Comparison of ENCODE assay signal across 26 cellular contexts in the genomic region with DNA sequence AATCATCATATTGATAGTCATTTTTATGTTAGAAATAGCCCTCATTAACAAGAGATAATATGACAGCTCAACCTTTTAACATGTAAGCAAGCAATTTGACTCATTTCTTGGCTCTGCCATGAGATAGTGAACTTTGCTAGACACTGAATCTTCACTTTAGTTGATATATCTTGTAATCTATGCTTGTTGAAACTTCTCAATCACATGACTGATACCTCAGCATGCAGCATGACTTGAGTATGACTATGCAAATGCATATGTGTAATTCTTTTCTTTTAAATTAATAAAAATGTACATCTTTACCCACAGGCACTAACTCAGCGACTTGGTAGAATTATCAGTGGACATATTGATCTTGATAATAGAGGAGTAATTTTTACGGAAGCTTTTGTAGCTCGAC. TPM values are rescaled to one million over a fixed set of nuclear protein-coding genes. Genes with fewer than 3 reads are reported as not detected.
A peak's percentile ranks its signal among the peaks of the same experiment; 100 is the strongest.
DNase-seq lines count a peak whose midpoint lies in the region; ATAC-seq, FAIRE-seq and TF ChIP-seq lines count a peak whose summit lies in the region.
"Had no signal": no experiment of that assay in that cellular context is flagged by ENCODE, and none has a peak within 500 bp of the region (broad histone marks: within the 10 kb centered on the region; RNA-seq: fewer than 3 reads in every experiment).

No MANE protein-coding gene starts in this region.

- no peak for TF ChIP-seq RAD21 in GM12878 (IDR thresholded peaks at IDR 0.05; ENCODE audit: insufficient read depth, low read depth, low read length)

- H3K4me2 ChIP-seq in GM12878 (ENCODE audit: control insufficient read depth, insufficient read depth): no peak overlapping the region
- H3K4me2 ChIP-seq: A549; BLaER1 treated with 17β-estradiol and CSF1 and Interleukin-3, amounts not matched to agents 10 nM and 100 nM had no signal

- in situ Hi-C loops in GM12878 (cut with MboI): loop anchor here (10.0 kb wide), 3 partner anchors 367 to 953 kb away; a partner anchor contains a TSS

- no peak for TF ChIP-seq POLR2A in GM12878 (IDR thresholded peaks at IDR 0.05; ENCODE audit: low read depth, low read length)

- POLR2A ChIA-PET in GM12878 (lab: Charles Lee): interaction anchor here (1.2 kb wide), 1 partner anchor 27 kb away, joined by 3 read pairs; no protein-coding TSS in a partner anchor

- H3K9me3 ChIP-seq in T-helper 17 cell (ENCODE audit: control insufficient read depth, low read length, poor library complexity, severe bottlenecking) (no peaks in the 10 kb centered on the region), GM12878 (replicated peaks; ENCODE audit: control insufficient read depth, insufficient read depth, low read length) (peaks cover 11% of the 10 kb centered on the region)
- H3K9me3 ChIP-seq: A549, BE2C, HAP-1 had no signal

- no peak for FAIRE-seq in GM12878 (lab: Jason Lieb, UNC)
- FAIRE-seq: A549, D721Med, GM12891, GM18507, H54 had no signal

- ATAC-seq in T-helper 17 cell (no peak), GM12878 (peak; percentile 11), HG02852 (IDR thresholded peaks at IDR 0.05; ENCODE audit: unreplicated experiment) (no peak), HG03280 (IDR thresholded peaks at IDR 0.05; ENCODE audit: unreplicated experiment) (no peak)
- ATAC-seq: A549 had no signal

- DNase-seq in T-helper 17 cell: no peak
- DNase-seq in GM12878 (ENCODE audit: low read depth, low spot score): no peak
- DNase-seq in epithelial cell of esophagus (ENCODE audit: low read depth): peak; percentile 15
- DNase-seq in NCI-H510A (lab: John Stamatoyannopoulos, UW): no peak
- DNase-seq: 8988T; ACHN; AML-193; BE2C; CD4-positive, alpha-beta T cell; CD8-positive, alpha-beta memory T cell; DMS 273 treated with DMSO at 0.1 percent for 48 hours; DMS79; EL; GDM1; GOT3; HFFc6 had no signal

- H3K27me3 Mint-ChIP-seq in T-helper 17 cell: no peaks in the 10 kb centered on the region
- H3K27me3 Mint-ChIP-seq: CD4-positive, alpha-beta T cell; CD8-positive, alpha-beta memory T cell had no signal

- intact Hi-C loops in GM12878 (cut with micrococcal nuclease; ENCODE audit: unreplicated experiment): no loop called here

- no peak overlapping the region for H3K4me3 Mint-ChIP-seq in T-helper 17 cell
- H3K4me3 Mint-ChIP-seq: CD14-positive monocyte; CD4-positive, alpha-beta T cell; CD8-positive, alpha-beta memory T cell; HFFc6 had no signal

- peaks cover 6 to 24% of the 10 kb centered on the region in 2 experiments for H3K36me3 ChIP-seq in GM12878 (ENCODE audit: control insufficient read depth in 2 of 2, insufficient read depth in 2 of 2, low read length in 1 of 2)

- H2AFZ ChIP-seq in GM12878 (ENCODE audit: control insufficient read depth, low read depth, low read length): no peak overlapping the region

- no peak for TF ChIP-seq EP300 in GM12878 (IDR thresholded peaks at IDR 0.05; ENCODE audit: borderline replicate concordance in 1 of 2, control insufficient read depth in 1 of 2, low read depth in 2 of 2, low read length in 2 of 2)

- no TSS peak for BruUV-seq in GM12878 (replicated peaks; lab: Mats Ljungman, UMichigan)

- no peak for TF ChIP-seq CTCF in GM12878 (IDR thresholded peaks at IDR 0.05 in 2 of 3, conservative IDR thresholded peaks at IDR 0.05 in 1 of 3; ENCODE audit: control insufficient read depth in 2 of 3, extremely low read depth in 1 of 3, insufficient read depth in 1 of 3, low read depth in 3 of 3, low read length in 3 of 3)
- TF ChIP-seq CTCF in epithelial cell of esophagus (IDR thresholded peaks at IDR 0.05; ENCODE audit: insufficient read depth, low read depth, low read length, missing control alignments): no peak

- no peak overlapping the region for H3K9ac ChIP-seq in GM12878 (ENCODE audit: control insufficient read depth, insufficient read depth, low read length)
- H3K9ac ChIP-seq: BLaER1 treated with 17β-estradiol and CSF1 and Interleukin-3, amounts not matched to agents 10 nM and 100 nM had no signal

- H3K4me1 ChIP-seq in GM12878 (ENCODE audit: control insufficient read depth, insufficient read depth, low read length): no peaks in the 10 kb centered on the region; the same call in 1 of the 2 replicates
- H3K4me1 ChIP-seq: BE2C had no signal

- CTCF ChIA-PET in GM12878 (lab: Yijun Ruan, JAX): interaction anchor here (1.1 to 3.6 kb wide), 6 partner anchors 8 to 531 kb away, joined by 3 to 16 read pairs (median 5); a partner anchor contains a TSS

- peaks cover 15% of the 10 kb centered on the region for H3K36me3 Mint-ChIP-seq in T-helper 17 cell (ENCODE audit: low read depth)

- H3K4me3 ChIP-seq in GM12878 (no peak overlapping the region), epithelial cell of esophagus (ENCODE audit: low read length) (no peak overlapping the region)
- H3K4me3 ChIP-seq: A549; BLaER1 treated with 17β-estradiol and CSF1 and Interleukin-3, amounts not matched to agents 10 nM and 100 nM; HAP-1 had no signal

- SMC1A ChIA-PET in GM12878 (lab: Charles Lee; ENCODE audit: uncharacterized antibody, unreplicated experiment): interaction anchor here (0.5 to 1.5 kb wide), 6 partner anchors 9 to 496 kb away, joined by 3 to 7 read pairs (median 3); no protein-coding TSS in a partner anchor

- WGBS in GM12878 (ENCODE audit: insufficient coverage, insufficient replicate concordance, low lambda C conversion rate, missing lambda C conversion rate): 96% methylated on average over 3 of the region's 3 CpGs

- H3K4me1 Mint-ChIP-seq in T-helper 17 cell: peaks cover 21% of the 10 kb centered on the region

- H3K27ac ChIP-seq in GM12878 (ENCODE audit: control insufficient read depth, insufficient read depth): no peak overlapping the region
- H3K27ac ChIP-seq: A549; BLaER1 treated with 17β-estradiol and CSF1 and Interleukin-3, amounts not matched to agents 10 nM and 100 nM had no signal

- H3K27ac Mint-ChIP-seq in T-helper 17 cell: peak overlapping the region; percentile 3
- H3K27ac Mint-ChIP-seq: CD14-positive monocyte; CD4-positive, alpha-beta T cell; CD8-positive, alpha-beta memory T cell; HFFc6 had no signal

- H3K27me3 ChIP-seq in GM12878 (replicated peaks in 1 of 2; ENCODE audit: control insufficient read depth in 2 of 2, insufficient read depth in 2 of 2, low read length in 1 of 2): no peaks in the 10 kb centered on the region
- H3K27me3 ChIP-seq: BE2C; BLaER1 treated with 17β-estradiol and CSF1 and Interleukin-3, amounts not matched to agents 10 nM and 100 nM had no signal

- peaks cover 17% of the 10 kb centered on the region for H3K79me2 ChIP-seq in GM12878 (ENCODE audit: control insufficient read depth, insufficient read depth, low read length)

- RAD21 ChIA-PET in GM12878 (lab: Charles Lee; ENCODE audit: unreplicated experiment): interaction anchor here (2.5 kb wide), 1 partner anchor 16 kb away, joined by 9 read pairs; no protein-coding TSS in a partner anchor

- no peaks in the 10 kb centered on the region for H4K20me1 ChIP-seq in GM12878 (ENCODE audit: control insufficient read depth, insufficient read depth)

TF ChIP-seq in GM12878, 131 proteins besides CTCF, POLR2A, EP300 and RAD21:
- TF ChIP-seq, protein P1, sequence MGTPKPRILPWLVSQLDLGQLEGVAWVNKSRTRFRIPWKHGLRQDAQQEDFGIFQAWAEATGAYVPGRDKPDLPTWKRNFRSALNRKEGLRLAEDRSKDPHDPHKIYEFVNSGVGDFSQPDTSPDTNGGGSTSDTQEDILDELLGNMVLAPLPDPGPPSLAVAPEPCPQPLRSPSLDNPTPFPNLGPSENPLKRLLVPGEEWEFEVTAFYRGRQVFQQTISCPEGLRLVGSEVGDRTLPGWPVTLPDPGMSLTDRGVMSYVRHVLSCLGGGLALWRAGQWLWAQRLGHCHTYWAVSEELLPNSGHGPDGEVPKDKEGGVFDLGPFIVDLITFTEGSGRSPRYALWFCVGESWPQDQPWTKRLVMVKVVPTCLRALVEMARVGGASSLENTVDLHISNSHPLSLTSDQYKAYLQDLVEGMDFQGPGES (IDR thresholded peaks at IDR 0.05): no peak
TF ChIP-seq in GM12878: peak in this region for 0.

RNA-seq across cellular contexts. Expression of a gene that starts 6.6 kb away (rescaled TPM):
- total RNA-seq in T-helper 17 cell (10 to 100 TPM; 16.4 to 17.8 TPM), GM12878 (2014; rRNA removed) (18.1 and 22.8 TPM in 2 replicates), GM12878 (2014; rRNA removed; fragmentation: Illumina TruSeq; extraction: Trizol) (26.7 and 27.3 TPM in 2 replicates), GM12878 (2021) (20.7 and 21.5 TPM in 2 replicates)
- 47.2 and 51.1 TPM in 2 replicates for total RNA-seq in GM12878 (2013; cell fraction: nucleolus; rRNA removed)
- 9.1 TPM for polyA plus RNA-seq in GM12878 (2011; ENCODE audit: low read depth)
- polyA plus RNA-seq in GM12878 (2011; rRNA removed) (26.4 and 41.6 TPM in 2 replicates), GM12878 (2014; fragmentation: Illumina TruSeq; extraction: Trizol) (29.3 and 35.1 TPM in 2 replicates), GM12878 (2014; fragmentation: Nextera tagmentation; extraction: Ambion mirVana) (10 to 100 TPM; 24.5 to 29.1 TPM), GM12878 (2014; rRNA removed) (11.8 and 13.8 TPM in 2 replicates), GM12878 (2016; fragmentation: Nextera tagmentation; extraction: Ambion mirVana) (10 to 100 TPM; 23.8 to 24.2 TPM)
- 7.3 and 9.1 TPM in 2 replicates for polyA plus RNA-seq in GM12878 (2011; cell fraction: cytosol; rRNA removed)
- 22.6 and 27.1 TPM in 2 replicates for polyA plus RNA-seq in GM12878 (2011; cell fraction: nucleus; rRNA removed)
- 16.2 and 21.5 TPM in 2 replicates for polyA plus RNA-seq in GM12878 (2012)
- 11.2 and 15.0 TPM in 2 replicates for polyA minus RNA-seq in GM12878 (2011; rRNA and poly(A)+ RNA removed)
- polyA minus RNA-seq in GM12878 (2011; cell fraction: cytosol; rRNA and poly(A)+ RNA removed): 10.0 and 10.6 TPM in 2 replicates
- polyA minus RNA-seq in GM12878 (2011; cell fraction: nucleus; rRNA and poly(A)+ RNA removed): 11.5 and 13.7 TPM in 2 replicates

RNA-seq across cellular contexts. Expression of a gene that starts 34.7 kb away (rescaled TPM):
- total RNA-seq in T-helper 17 cell (not detected), GM12878 (2014; rRNA removed) (not detected in 2 replicates), GM12878 (2014; rRNA removed; fragmentation: Illumina TruSeq; extraction: Trizol) (not detected in 2 replicates), GM12878 (2021) (not detected in 2 replicates)
- not detected in 2 replicates for total RNA-seq in GM12878 (2013; cell fraction: nucleolus; rRNA removed)
- polyA plus RNA-seq in GM12878 (2011; ENCODE audit: low read depth): not detected
- polyA plus RNA-seq in GM12878 (2011; rRNA removed) (0.16 and 0.17 TPM in 2 replicates), GM12878 (2014; fragmentation: Illumina TruSeq; extraction: Trizol) (not detected in 2 replicates), GM12878 (2014; fragmentation: Nextera tagmentation; extraction: Ambion mirVana) (not detected), GM12878 (2014; rRNA removed) (not detected in 2 replicates), GM12878 (2016; fragmentation: Nextera tagmentation; extraction: Ambion mirVana) (not detected)
- polyA plus RNA-seq in GM12878 (2011; cell fraction: cytosol; rRNA removed): 0.05 TPM in 1 of 2 replicates, not detected in the other
- not detected in 2 replicates for polyA plus RNA-seq in GM12878 (2011; cell fraction: nucleus; rRNA removed)
- not detected in 2 replicates for polyA plus RNA-seq in GM12878 (2012)
- polyA minus RNA-seq in GM12878 (2011; rRNA and poly(A)+ RNA removed): 0.10 TPM in 1 of 2 replicates, not detected in the other
- polyA minus RNA-seq in GM12878 (2011; cell fraction: cytosol; rRNA and poly(A)+ RNA removed): not detected in 2 replicates
- polyA minus RNA-seq in GM12878 (2011; cell fraction: nucleus; rRNA and poly(A)+ RNA removed): 0.12 TPM in 1 of 2 replicates, not detected in the other
- total RNA-seq: CD4-positive, alpha-beta T cell; CD8-positive, alpha-beta memory T cell; HFFc6 had no signal
- polyA plus RNA-seq: A549; CD14-positive monocyte; CD8-positive, alpha-beta memory T cell had no signal
